Comparison of ENCODE assay signal across 8 cellular contexts in the genomic region with DNA sequence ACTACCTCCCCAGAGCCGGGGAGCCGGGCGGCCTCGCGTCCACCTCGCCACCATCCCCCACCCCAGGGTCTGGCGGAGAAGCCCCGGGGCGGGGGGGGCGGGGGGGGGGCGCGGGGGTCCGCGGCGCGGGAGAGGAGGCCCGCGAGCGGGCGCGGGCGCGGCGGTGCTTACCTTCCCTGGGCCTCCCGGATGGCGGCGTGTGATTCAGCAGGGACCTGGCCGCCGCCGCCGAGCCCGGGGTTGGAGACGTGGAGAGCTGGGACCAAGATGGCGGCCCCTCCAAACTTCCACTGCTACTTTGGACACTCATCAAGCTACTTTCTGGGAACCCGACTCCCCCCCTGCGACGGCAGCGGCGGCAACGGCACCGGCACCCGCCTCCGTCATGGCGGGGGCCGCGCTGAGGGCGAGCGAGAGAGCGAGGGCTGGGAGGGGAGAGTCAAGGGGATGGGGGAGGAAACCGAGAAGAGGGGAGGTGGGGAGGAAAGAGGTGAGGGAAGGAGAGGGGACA. TPM values are rescaled to one million over a fixed set of nuclear protein-coding genes. Genes with fewer than 3 reads are reported as not detected.
DNase-seq lines count a peak whose midpoint lies in the region; ATAC-seq and TF ChIP-seq lines count a peak whose summit lies in the region.

No MANE protein-coding gene starts in this region.

- H3K36me3 ChIP-seq in KMS-11 (ENCODE audit: insufficient read depth) (no peaks in the 10 kb centered on the region), SU-DHL-6 (ENCODE audit: low read length) (no peaks in the 10 kb centered on the region)

- H3K9me3 ChIP-seq in SU-DHL-6 (ENCODE audit: insufficient read depth, low read length) (no peaks in the 10 kb centered on the region), right cardiac atrium (ENCODE audit: control insufficient read depth, low read length) (no peaks in the 10 kb centered on the region)

- H3F3A ChIP-seq in SU-DHL-6 (ENCODE audit: insufficient read depth), result peaks cover 28% of the 10 kb centered on the region

- peaks cover 47% of the 10 kb centered on the region for H3K79me2 ChIP-seq in KMS-11 (ENCODE audit: insufficient read depth, low read depth)
- H3K79me2 ChIP-seq in SU-DHL-6 (ENCODE audit: insufficient read depth, low read length), result peaks cover 57% of the 10 kb centered on the region

- TF ChIP-seq CTCF in KMS-11 (conservative IDR thresholded peaks at IDR 0.05; ENCODE audit: low read depth, low read length) (no peak), SU-DHL-6 (IDR thresholded peaks at IDR 0.05; ENCODE audit: insufficient read depth, low read length, poor library complexity, severe bottlenecking) (no peak)

- intact Hi-C loops in right cardiac atrium (cut with DNase I), result loop anchor here in 1 of 4 donors (5.0 kb wide), 1 partner anchor 188 kb away; no protein-coding TSS in a partner anchor

- H3K4me3 ChIP-seq in KMS-11 (IDR thresholded peaks at IDR 0.05; ENCODE audit: insufficient read depth, low read depth, low read length) (peak overlapping the region; percentile 88), SU-DHL-6 (ENCODE audit: insufficient read depth, low read length, poor library complexity, severe bottlenecking) (peak overlapping the region; percentile 64), right cardiac atrium (ENCODE audit: low read length) (peak overlapping the region; percentile 90)

- no peaks in the 10 kb centered on the region for H3K27me3 ChIP-seq in KMS-11 (ENCODE audit: insufficient read depth, low read depth)
- no peaks in the 10 kb centered on the region for H3K27me3 ChIP-seq in SU-DHL-6 (ENCODE audit: low read length)
- H3K27me3 ChIP-seq in right cardiac atrium (ENCODE audit: control insufficient read depth, insufficient read depth), result no peaks in the 10 kb centered on the region

- DNase-seq in COR-L47 (lab: John Stamatoyannopoulos, UW), result peak; percentile 60
- DNase-seq in amniotic stem cell (lab: John Stamatoyannopoulos, UW), result peak; percentile 39
- peak; percentile 71 to 89 (median 86) for DNase-seq in right cardiac atrium
- peak; percentile 23 for DNase-seq in renal cortical epithelial cell (ENCODE audit: low read depth)
- no peak for DNase-seq in A172 (ENCODE audit: low spot score)

- H2AFZ ChIP-seq in KMS-11 (ENCODE audit: low read depth), result peak overlapping the region; percentile 72
- H2AFZ ChIP-seq in SU-DHL-6 (ENCODE audit: low read depth, low read length, severe bottlenecking), result peak overlapping the region; percentile 95

- under 1% methylated on average over 47 of the region's 50 CpGs for WGBS in right cardiac atrium

- H3K9ac ChIP-seq in KMS-11 (peak overlapping the region; percentile 96), SU-DHL-6 (ENCODE audit: low read length) (peak overlapping the region; percentile 99)

- peak overlapping the region; percentile 98 for H3K27ac ChIP-seq in KMS-11
- peak overlapping the region; percentile 96 for H3K27ac ChIP-seq in SU-DHL-6 (ENCODE audit: low read depth, low read length)
- H3K27ac ChIP-seq in right cardiac atrium (ENCODE audit: low read length), result peak overlapping the region; percentile 95

- H3K9me2 ChIP-seq in SU-DHL-6 (replicated peaks; ENCODE audit: insufficient read depth, low read length), result no peaks in the 10 kb centered on the region

- H3K4me2 ChIP-seq in KMS-11 (no peak overlapping the region), SU-DHL-6 (ENCODE audit: low read depth, low read length, poor library complexity, severe bottlenecking) (peak overlapping the region; percentile 89)

- peaks cover 34% of the 10 kb centered on the region for H4K20me1 ChIP-seq in KMS-11 (ENCODE audit: insufficient read depth)
- H4K20me1 ChIP-seq in SU-DHL-6 (ENCODE audit: low read depth, low read length), result peaks cover 34% of the 10 kb centered on the region

- peaks cover 38% of the 10 kb centered on the region for H3K4me1 ChIP-seq in KMS-11 (ENCODE audit: low read depth, poor library complexity, severe bottlenecking)
- no peaks in the 10 kb centered on the region for H3K4me1 ChIP-seq in right cardiac atrium (ENCODE audit: control insufficient read depth, insufficient read depth, low read length)

- ATAC-seq in GM21528 (IDR thresholded peaks at IDR 0.05; ENCODE audit: low FRiP score, unreplicated experiment) (peak; percentile 32), right cardiac atrium (peak; percentile 76 to 77)

RNA-seq across cellular contexts. Expression of a gene that starts 0.5 kb away (rescaled TPM):
- total RNA-seq in right cardiac atrium (10 to 100 TPM; 32.6 to 35.3 (median 33.2) TPM), renal cortical epithelial cell (17.4 and 58.8 TPM in 2 replicates)
- polyA plus RNA-seq in right cardiac atrium, result 7.3 TPM
- total RNA-seq in A172 (2014; rRNA removed; shearing (Covaris generic)), result 17.4 and 19.7 TPM in 2 replicates
